Comparison of ENCODE assay signal across 11 cellular contexts in genomic region chr20:34262488-34263288, GRCh38. TPM values are rescaled to one million over a fixed set of nuclear protein-coding genes. Genes with fewer than 3 reads are reported as not detected.
DNase-seq lines count a peak whose midpoint lies in the region; ATAC-seq, FAIRE-seq and TF ChIP-seq lines count a peak whose summit lies in the region.
"Had no signal": no experiment of that assay in that cellular context is flagged by ENCODE, and none has a peak within 500 bp of the region (broad histone marks: within the 10 kb centered on the region; RNA-seq: fewer than 3 reads in every experiment).

No MANE protein-coding gene starts in this region.

- H3K27ac Mint-ChIP-seq in H9, result peak overlapping the region; percentile 15 to 76 (median 48); a peak in 5 of 7 replicates
- peak overlapping the region; percentile 93 for H3K27ac Mint-ChIP-seq in astrocyte (ENCODE audit: unreplicated experiment)
- no peak overlapping the region for H3K27ac Mint-ChIP-seq in activated CD4-positive, alpha-beta memory T cell treated with anti-CD3 and anti-CD28 coated beads, Interleukin-2, amount 10 ng/mL, durations not matched to agents 7 days and 5 days
- H3K27ac Mint-ChIP-seq in progenitor cell of endocrine pancreas, result no peak overlapping the region

- H3K79me2 ChIP-seq in H9 (ENCODE audit: insufficient read depth, low read length), result no peaks in the 10 kb centered on the region
- H3K79me2 ChIP-seq in astrocyte (ENCODE audit: insufficient read depth, low read length), result no peaks in the 10 kb centered on the region

- H3T11ph ChIP-seq in H9 (ENCODE audit: low read length), result no peak overlapping the region

- POLR2A ChIA-PET in activated CD4-positive, alpha-beta memory T cell treated with anti-CD3 and anti-CD28 coated beads, Interleukin-2, amount 10 ng/mL, durations not matched to agents 7 days and 5 days (lab: Charles Lee), result no interaction called here

- H3K27me3 Mint-ChIP-seq in H9 (ENCODE audit: low read depth) (no peaks in the 10 kb centered on the region), astrocyte (ENCODE audit: low read depth, unreplicated experiment) (no peaks in the 10 kb centered on the region), progenitor cell of endocrine pancreas (no peaks in the 10 kb centered on the region)
- H3K27me3 Mint-ChIP-seq in activated CD4-positive, alpha-beta memory T cell treated with anti-CD3 and anti-CD28 coated beads, Interleukin-2, amount 10 ng/mL, durations not matched to agents 7 days and 5 days, result no peaks in the 10 kb centered on the region

- H2BK5ac ChIP-seq in H9 (ENCODE audit: insufficient read length, low read length), result no peak overlapping the region

- H3K18ac ChIP-seq in H9 (ENCODE audit: insufficient read length, low read depth, low read length), result no peak overlapping the region

- no peaks in the 10 kb centered on the region for H3K23me2 ChIP-seq in H9 (ENCODE audit: insufficient read length, low read depth, low read length, poor library complexity, severe bottlenecking)

- H3K4me1 ChIP-seq in H9 (ENCODE audit: insufficient read depth, low read length) (no peaks in the 10 kb centered on the region), astrocyte (ENCODE audit: insufficient read depth, low read length) (peaks cover 5% of the 10 kb centered on the region), small intestine (ENCODE audit: control insufficient read depth in 2 of 2, insufficient read depth in 1 of 2, low read depth in 1 of 2, low read length in 1 of 2) (no peaks in the 10 kb centered on the region)

- H3K9ac ChIP-seq in H9 (ENCODE audit: extremely low read depth, insufficient read length, low read length), result no peak overlapping the region
- H3K9ac ChIP-seq in astrocyte (ENCODE audit: low read length), result peak overlapping the region; percentile 2

- no peak for ATAC-seq in left colon

- no peak overlapping the region for H3K27ac ChIP-seq in H9 (ENCODE audit: insufficient read length, low read depth, low read length)
- H3K27ac ChIP-seq in astrocyte (ENCODE audit: low read depth, low read length), result no peak overlapping the region
- H3K27ac ChIP-seq in small intestine (ENCODE audit: low read depth in 1 of 2, low read length in 1 of 2), result peak overlapping the region; percentile 12 to 83

- H3K79me1 ChIP-seq in H9 (ENCODE audit: insufficient read depth, low read depth, low read length, poor library complexity, severe bottlenecking), result no peaks in the 10 kb centered on the region

- DNase-seq in H9, result no peak
- DNase-seq in astrocyte (ENCODE audit: low read depth), result peak; percentile 49
- peak; percentile 35 for DNase-seq in kidney tubule cell (ENCODE audit: low spot score)
- DNase-seq in small intestine, result peak; percentile 15
- no peak for DNase-seq in activated CD4-positive, alpha-beta memory T cell treated with anti-CD3 and anti-CD28 coated beads, Interleukin-2, amount 10 ng/mL, durations not matched to agents 7 days and 5 days
- DNase-seq in left colon, result no peak
- no peak for DNase-seq in progenitor cell of endocrine pancreas (ENCODE audit: low spot score, unreplicated experiment)
- DNase-seq in D721Med (ENCODE audit: insufficient read length, low spot score), result no peak
- DNase-seq: activated CD4-positive, alpha-beta T cell treated with anti-CD3 and anti-CD28 coated beads, Interleukin-2, amount 50 U/mL, for 48 hours; stimulated activated CD4-positive, alpha-beta T cell treated with anti-CD3 and anti-CD28 coated beads, Interleukin-12 subunit alpha, Interleukin-12 subunit beta, amount 100 ng/mL, for 4 hours had no signal

- H4K8ac ChIP-seq in H9 (replicated peaks; ENCODE audit: insufficient read length, low read depth, low read length), result no peak overlapping the region

- FAIRE-seq in astrocyte (lab: Jason Lieb, UNC) (no peak), small intestine (lab: Jason Lieb, UNC) (no peak), D721Med (lab: Jason Lieb, UNC) (no peak)
- FAIRE-seq: endothelial cell of umbilical vein had no signal

- WGBS in H9 (ENCODE audit: extremely low coverage, insufficient read length, low lambda C conversion rate), result no CpG with 5 or more reads among the region's 9 CpGs
- 58 to 69% (median 66%) methylated on average over 9 of the region's 9 CpGs for WGBS in small intestine, 3 donors

- no peak overlapping the region for H3K4ac ChIP-seq in H9 (ENCODE audit: low read depth, low read length)

- H3K9me3 ChIP-seq in H9 (ENCODE audit: control insufficient read depth, low read depth, low read length) (no peaks in the 10 kb centered on the region), astrocyte (ENCODE audit: insufficient read depth, low read depth, low read length) (no peaks in the 10 kb centered on the region), small intestine (ENCODE audit: control insufficient read depth, low read depth) (no peaks in the 10 kb centered on the region)

- H3K56ac ChIP-seq in H9 (ENCODE audit: insufficient read length, low read depth, low read length), result no peak overlapping the region

- H3K36me3 Mint-ChIP-seq in H9 (ENCODE audit: insufficient read depth in 1 of 3, low read depth in 3 of 3) (peaks cover 0 to under 1% (median 0%) of the 10 kb centered on the region in 3 experiments; a peak in 2 of 7 replicates), astrocyte (ENCODE audit: low read depth, unreplicated experiment) (no peaks in the 10 kb centered on the region), progenitor cell of endocrine pancreas (ENCODE audit: insufficient read depth) (peaks cover 2% of the 10 kb centered on the region)
- H3K36me3 Mint-ChIP-seq in activated CD4-positive, alpha-beta memory T cell treated with anti-CD3 and anti-CD28 coated beads, Interleukin-2, amount 10 ng/mL, durations not matched to agents 7 days and 5 days (ENCODE audit: low read depth), result no peaks in the 10 kb centered on the region

- peaks cover 0 to 2% of the 10 kb centered on the region in 2 experiments; a peak in 1 of 4 replicates for H3K4me1 Mint-ChIP-seq in H9
- peaks cover 9% of the 10 kb centered on the region for H3K4me1 Mint-ChIP-seq in astrocyte (ENCODE audit: low read depth, unreplicated experiment)
- peaks cover 5% of the 10 kb centered on the region for H3K4me1 Mint-ChIP-seq in activated CD4-positive, alpha-beta memory T cell treated with anti-CD3 and anti-CD28 coated beads, Interleukin-2, amount 10 ng/mL, durations not matched to agents 7 days and 5 days
- peaks cover 6% of the 10 kb centered on the region for H3K4me1 Mint-ChIP-seq in progenitor cell of endocrine pancreas (ENCODE audit: low read depth)

- H3K4me3 Mint-ChIP-seq in H9 (no peak overlapping the region), astrocyte (ENCODE audit: unreplicated experiment) (peak overlapping the region; percentile 66), progenitor cell of endocrine pancreas (ENCODE audit: low read depth) (no peak overlapping the region)
- no peak overlapping the region for H3K4me3 Mint-ChIP-seq in activated CD4-positive, alpha-beta memory T cell treated with anti-CD3 and anti-CD28 coated beads, Interleukin-2, amount 10 ng/mL, durations not matched to agents 7 days and 5 days

- no peak overlapping the region for H3K23ac ChIP-seq in H9 (ENCODE audit: insufficient read length, low read depth, low read length)

- H3K9me3 Mint-ChIP-seq in H9 (no peaks in the 10 kb centered on the region), astrocyte (ENCODE audit: unreplicated experiment) (no peaks in the 10 kb centered on the region), progenitor cell of endocrine pancreas (ENCODE audit: low read depth) (no peaks in the 10 kb centered on the region)
- no peaks in the 10 kb centered on the region for H3K9me3 Mint-ChIP-seq in activated CD4-positive, alpha-beta memory T cell treated with anti-CD3 and anti-CD28 coated beads, Interleukin-2, amount 10 ng/mL, durations not matched to agents 7 days and 5 days

- H4K20me1 ChIP-seq in H9 (ENCODE audit: control insufficient read depth, insufficient read depth, insufficient read length), result no peaks in the 10 kb centered on the region
- no peaks in the 10 kb centered on the region for H4K20me1 ChIP-seq in astrocyte (ENCODE audit: insufficient read depth, low read length)

- no peak overlapping the region for H4K91ac ChIP-seq in H9 (ENCODE audit: insufficient read length, low read depth, low read length)

- H2AK5ac ChIP-seq in H9 (ENCODE audit: insufficient read length, low read length), result no peak overlapping the region

- H3K4me2 ChIP-seq in H9 (ENCODE audit: insufficient read depth, insufficient read length, low read length), result no peak overlapping the region
- peak overlapping the region; percentile 34 for H3K4me2 ChIP-seq in astrocyte (ENCODE audit: low read length)

- H3K27me3 ChIP-seq in H9 (ENCODE audit: insufficient read depth, low read length) (no peaks in the 10 kb centered on the region), astrocyte (ENCODE audit: insufficient read depth, low read length) (no peaks in the 10 kb centered on the region), small intestine (ENCODE audit: control insufficient read depth in 2 of 2, insufficient read depth in 2 of 2, low read length in 2 of 2) (no peaks in the 10 kb centered on the region)

- intact Hi-C loops in left colon (cut with DNase I, micrococcal nuclease), result no loop called here

- H2BK20ac ChIP-seq in H9 (ENCODE audit: low read depth, low read length, poor library complexity, severe bottlenecking), result no peak overlapping the region

- H2BK15ac ChIP-seq in H9 (ENCODE audit: low read depth, low read length), result no peak overlapping the region

- TF ChIP-seq CTCF in H9 (conservative IDR thresholded peaks at IDR 0.05) (no peak), astrocyte (IDR thresholded peaks at IDR 0.05; ENCODE audit: insufficient read depth, low read depth, low read length) (no peak), progenitor cell of endocrine pancreas (IDR thresholded peaks at IDR 0.05; ENCODE audit: unreplicated experiment) (no peak), D721Med (IDR thresholded peaks at IDR 0.05; ENCODE audit: insufficient read depth, missing control alignments) (no peak)

- H3K4me3 ChIP-seq in astrocyte (ENCODE audit: insufficient read depth, low read depth, low read length), result no peak overlapping the region
- H3K4me3 ChIP-seq in small intestine (ENCODE audit: low read depth in 1 of 2, low read length in 2 of 2), result no peak overlapping the region

- no peak overlapping the region for H2BK120ac ChIP-seq in H9 (ENCODE audit: low read depth, low read length, poor library complexity, severe bottlenecking)

- CTCF ChIA-PET in activated CD4-positive, alpha-beta memory T cell treated with anti-CD3 and anti-CD28 coated beads, Interleukin-2, amount 10 ng/mL, durations not matched to agents 7 days and 5 days (lab: Charles Lee), result interaction anchor here (0.5 to 1.3 kb wide), 2 partner anchors 507 to 833 kb away, joined by 4 to 5 read pairs; no protein-coding TSS in a partner anchor

- H2AFZ ChIP-seq in H9 (ENCODE audit: low read length) (no peak overlapping the region), astrocyte (ENCODE audit: low read depth, low read length) (peak overlapping the region; percentile 15)

- no peak overlapping the region for H4K5ac ChIP-seq in H9 (ENCODE audit: insufficient read length, low read depth, low read length)

- H3K14ac ChIP-seq in H9 (ENCODE audit: insufficient read depth, low read length), result no peak overlapping the region

- no peaks in the 10 kb centered on the region for H3K36me3 ChIP-seq in astrocyte (ENCODE audit: insufficient read depth, low read length)
- no peaks in the 10 kb centered on the region for H3K36me3 ChIP-seq in small intestine (ENCODE audit: control insufficient read depth in 2 of 2, insufficient read depth in 2 of 2, low read length in 2 of 2)

- H2BK12ac ChIP-seq in H9 (ENCODE audit: insufficient read length, low read depth, low read length), result no peak overlapping the region

RNA-seq across cellular contexts. Expression of gene ASIP, which starts 21.5 kb away (rescaled TPM):
- total RNA-seq in H9 (2021), result not detected in 2 replicates
- not detected in 2 replicates for total RNA-seq in astrocyte
- 1 to 10 TPM in 1 of 3 donors, under 1 TPM in 1, not detected in 1; 0.30 to 3.8 TPM for polyA plus RNA-seq in small intestine
- not detected for total RNA-seq in activated CD4-positive, alpha-beta memory T cell treated with anti-CD3 and anti-CD28 coated beads, Interleukin-2, amount 10 ng/mL, durations not matched to agents 7 days and 5 days
- not detected for total RNA-seq in left colon
- not detected in 2 replicates for total RNA-seq in progenitor cell of endocrine pancreas
- total RNA-seq: endothelial cell of umbilical vein had no signal
- polyA plus RNA-seq: endothelial cell of umbilical vein had no signal

RNA-seq across cellular contexts. Expression of gene AHCY, which starts 40.5 kb away (rescaled TPM):
- total RNA-seq in H9 (2021), result 461 and 473 TPM in 2 replicates
- 172 and 203 TPM in 2 replicates for total RNA-seq in astrocyte
- polyA plus RNA-seq in small intestine, result 100 to 1,000 TPM in 1 of 3 donors, 10 to 100 TPM in 2; 81.0 to 163 (median 92.1) TPM
- total RNA-seq in activated CD4-positive, alpha-beta memory T cell treated with anti-CD3 and anti-CD28 coated beads, Interleukin-2, amount 10 ng/mL, durations not matched to agents 7 days and 5 days, result 10 to 100 TPM; 50.5 to 53.0 TPM
- total RNA-seq in left colon, result 10 to 100 TPM; 72.9 to 73.9 TPM
- total RNA-seq in progenitor cell of endocrine pancreas, result 328 and 329 TPM in 2 replicates

Comparison
In these comparisons a context has a peak if more than half of its experiments do, and no peak if none do; other contexts are left out.
1. DNase-seq: peak in astrocyte (single experiment), kidney tubule cell (single experiment) and small intestine (single experiment); none in H9 (single experiment), activated CD4-positive, alpha-beta memory T cell treated with anti-CD3 and anti-CD28 coated beads, Interleukin-2, amount 10 ng/mL, durations not matched to agents 7 days and 5 days (single experiment), left colon (0 of 2), progenitor cell of endocrine pancreas (single experiment) and D721Med (single experiment).
2. H3K27ac ChIP-seq: peak in small intestine (2 of 2); none in H9 (single experiment) and astrocyte (single experiment).
3. H3K27ac Mint-ChIP-seq: peak in H9 (3 of 3) and astrocyte (single experiment); none in activated CD4-positive, alpha-beta memory T cell treated with anti-CD3 and anti-CD28 coated beads, Interleukin-2, amount 10 ng/mL, durations not matched to agents 7 days and 5 days (single experiment) and progenitor cell of endocrine pancreas (single experiment).